ENCODE assay signal across 16 cellular contexts in the genomic region with DNA sequence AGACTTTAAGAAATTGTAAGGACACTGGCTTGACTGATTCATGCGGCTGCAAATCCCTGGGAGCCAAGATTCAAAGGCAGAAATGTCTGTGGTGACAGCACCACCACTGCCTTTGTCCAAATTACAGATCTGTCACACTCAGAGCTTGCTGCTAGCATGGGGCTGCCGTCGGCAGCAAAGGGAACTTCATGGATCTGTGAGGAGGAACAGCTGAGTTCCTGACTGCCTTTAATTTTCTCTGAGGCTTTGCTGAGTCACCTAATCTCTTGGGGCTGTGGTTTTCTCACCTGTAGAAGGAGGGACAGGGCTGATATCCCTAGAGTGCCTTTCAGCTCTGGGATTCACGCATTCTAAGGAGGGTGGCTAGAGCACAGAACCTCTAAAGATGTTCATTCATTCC. TPM values are rescaled to one million over a fixed set of nuclear protein-coding genes. Genes with fewer than 3 reads are reported as not detected.
A peak's percentile ranks its signal among the peaks of the same experiment; 100 is the strongest.
DNase-seq lines count a peak whose midpoint lies in the region; TF ChIP-seq lines count a peak whose summit lies in the region.
"Had no signal": no experiment of that assay in that cellular context is flagged by ENCODE, and none has a peak within 500 bp of the region (broad histone marks: within the 10 kb centered on the region; RNA-seq: fewer than 3 reads in every experiment).

No MANE protein-coding gene starts in this region.

- H3K4me1 ChIP-seq in neutrophil (ENCODE audit: control insufficient read depth in 1 of 2, insufficient read depth in 1 of 2, low read depth in 1 of 2, low read length in 1 of 2) (peaks cover 31 to 44% of the 10 kb centered on the region in 2 experiments), thyroid gland (peaks cover 12 to 17% of the 10 kb centered on the region in 2 donors)

- H3K36me3 ChIP-seq in neutrophil: no peaks in the 10 kb centered on the region
- H3K36me3 ChIP-seq in thyroid gland: no peaks in the 10 kb centered on the region
- H3K36me3 ChIP-seq: gastrocnemius medialis had no signal

- H3K4me3 ChIP-seq in neutrophil (ENCODE audit: low read depth in 1 of 2, low read length in 1 of 2) (peak overlapping the region; percentile 10 to 40), thyroid gland (replicated peaks in 1 of 3) (no peak overlapping the region)
- H3K4me3 ChIP-seq: gastrocnemius medialis had no signal

- TF ChIP-seq CTCF in neutrophil (IDR thresholded peaks at IDR 0.05) (no peak), thyroid gland (IDR thresholded peaks at IDR 0.05) (no peak)

- no peaks in the 10 kb centered on the region for H3K9me3 ChIP-seq in neutrophil
- no peaks in the 10 kb centered on the region for H3K9me3 ChIP-seq in thyroid gland
- H3K9me3 ChIP-seq: gastrocnemius medialis had no signal

- intact Hi-C loops in thyroid gland (cut with DNase I): no loop called here

- H3K27me3 ChIP-seq in neutrophil: peaks cover 18% of the 10 kb centered on the region
- no peaks in the 10 kb centered on the region for H3K27me3 ChIP-seq in thyroid gland

- WGBS in thyroid gland, 2 donors: 70 to 80% methylated on average over 4 of the region's 4 CpGs

- H3K27ac ChIP-seq in caudate nucleus (ENCODE audit: low read depth, low read length) (peak overlapping the region; percentile 44), neutrophil (peak overlapping the region; percentile 81), thyroid gland (no peak overlapping the region)
- H3K27ac ChIP-seq: 22Rv1, gastrocnemius medialis had no signal

- DNase-seq in DMS53 (lab: John Stamatoyannopoulos, UW): peak; percentile 19
- no peak for DNase-seq in DMS53 treated with DMSO at 0.1 percent for 48 hours (lab: John Stamatoyannopoulos, UW; ENCODE audit: unreplicated experiment)
- peak; percentile 27 for DNase-seq in MV-4-11 (lab: John Stamatoyannopoulos, UW)
- peak in 2 of 61 donors; percentile 18 to 24 for DNase-seq in caudate nucleus (lab: John Stamatoyannopoulos, UW)
- no peak for DNase-seq in SIG-M5 (lab: John Stamatoyannopoulos, UW)
- no peak for DNase-seq in thyroid gland
- no peak for DNase-seq in HuH-7 (ENCODE audit: low spot score)
- DNase-seq: activated T-cell treated with anti-CD3 and anti-CD28 coated beads, Interleukin-2, amount 50 U/mL, for 4 hours; gastrocnemius medialis; HFFc6; kidney; NCI-H1436 had no signal

- no peak for TF ChIP-seq POLR2A in thyroid gland (IDR thresholded peaks at IDR 0.05)

RNA-seq across cellular contexts. Expression of a gene that starts 4.1 kb away (rescaled TPM):
- 10 to 100 TPM; 33.9 to 63.4 (median 43.9) TPM for total RNA-seq in thyroid gland
- total RNA-seq: HFFc6, SK-MEL-5 had no signal

RNA-seq across cellular contexts. Expression of a gene that starts 48.1 kb away (rescaled TPM):
- 1 to 10 TPM in 1 of 4 donors, not detected in 3; 2.1 TPM for total RNA-seq in thyroid gland
- total RNA-seq: activated T-cell treated with anti-CD3 and anti-CD28 coated beads, Interleukin-2, amount 50 U/mL, for 4 hours; gastrocnemius medialis; HFFc6; HT1080; kidney had no signal

Comparison
In these comparisons a context has a peak if more than half of its experiments do, and no peak if none do; other contexts are left out.
1. DNase-seq: peak in DMS53 (single experiment) and MV-4-11 (single experiment); none in DMS53 treated with DMSO at 0.1 percent for 48 hours (single experiment), SIG-M5 (single experiment), thyroid gland (0 of 2) and HuH-7 (single experiment).
2. H3K27ac ChIP-seq: peak in caudate nucleus (single experiment) and neutrophil (single experiment); none in thyroid gland (0 of 3).
3. H3K4me3 ChIP-seq: peak in neutrophil (2 of 2); none in thyroid gland (0 of 3).